Comparison of ENCODE assay signal across 13 cellular contexts in genomic region chr2:64463784-64464183, GRCh38. TPM values are rescaled to one million over a fixed set of nuclear protein-coding genes. Genes with fewer than 3 reads are reported as not detected.
DNase-seq lines count a peak whose midpoint lies in the region; ATAC-seq, FAIRE-seq and TF ChIP-seq lines count a peak whose summit lies in the region.
"Had no signal": no experiment of that assay in that cellular context is flagged by ENCODE, and none has a peak within 500 bp of the region (broad histone marks: within the 10 kb centered on the region; RNA-seq: fewer than 3 reads in every experiment).

No MANE protein-coding gene starts in this region.

- intact Hi-C loops in GM12878 (cut with micrococcal nuclease; ENCODE audit: unreplicated experiment) = no loop called here

- H3K9ac ChIP-seq in GM12878 (ENCODE audit: control insufficient read depth, insufficient read depth, low read length) = no peak overlapping the region

- POLR2A ChIA-PET in A549 (lab: Yijun Ruan, JAX) = no interaction called here
- POLR2A ChIA-PET in GM12878 (lab: Charles Lee) = no interaction called here
- POLR2A ChIA-PET in activated CD4-positive, alpha-beta memory T cell treated with anti-CD3 and anti-CD28 coated beads, Interleukin-2, amount 10 ng/mL, durations not matched to agents 7 days and 5 days (lab: Charles Lee) = no interaction called here

- H3K4me3 Mint-ChIP-seq in activated CD4-positive, alpha-beta memory T cell treated with anti-CD3 and anti-CD28 coated beads, Interleukin-2, amount 10 ng/mL, durations not matched to agents 7 days and 5 days = no peak overlapping the region

- no peaks in the 10 kb centered on the region for H3K4me1 Mint-ChIP-seq in activated CD4-positive, alpha-beta memory T cell treated with anti-CD3 and anti-CD28 coated beads, Interleukin-2, amount 10 ng/mL, durations not matched to agents 7 days and 5 days

- H2AFZ ChIP-seq in GM12878 (ENCODE audit: control insufficient read depth, low read depth, low read length) = no peak overlapping the region

- 87% methylated on average over 1 of the region's 1 CpG for WGBS in A549 (ENCODE audit: missing lambda C conversion rate)
- 95% methylated on average over 1 of the region's 1 CpG for WGBS in GM12878 (ENCODE audit: insufficient coverage, insufficient replicate concordance, low lambda C conversion rate, missing lambda C conversion rate)

- no peaks in the 10 kb centered on the region for H3K9me3 Mint-ChIP-seq in activated CD4-positive, alpha-beta memory T cell treated with anti-CD3 and anti-CD28 coated beads, Interleukin-2, amount 10 ng/mL, durations not matched to agents 7 days and 5 days

- H3K79me2 ChIP-seq in GM12878 (ENCODE audit: control insufficient read depth, insufficient read depth, low read length) = no peaks in the 10 kb centered on the region

- TF ChIP-seq CTCF in A549 (IDR thresholded peaks at IDR 0.05) (no peak), GM12878 (IDR thresholded peaks at IDR 0.05 in 2 of 3, conservative IDR thresholded peaks at IDR 0.05 in 1 of 3; ENCODE audit: control insufficient read depth in 2 of 3, extremely low read depth in 1 of 3, insufficient read depth in 1 of 3, low read depth in 3 of 3, low read length in 3 of 3) (no peak)

- H3K27ac ChIP-seq in A549 = no peak overlapping the region
- H3K27ac ChIP-seq in GM12878 (ENCODE audit: control insufficient read depth, insufficient read depth) = no peak overlapping the region
- H3K27ac ChIP-seq: body of pancreas had no signal

- no peak overlapping the region for H3K4me3 ChIP-seq in A549
- no peak overlapping the region for H3K4me3 ChIP-seq in GM12878
- H3K4me3 ChIP-seq: body of pancreas had no signal

- in situ Hi-C loops in GM12878 (cut with MboI) = no loop called here

- no TSS peak for BruUV-seq in GM12878 (replicated peaks; lab: Mats Ljungman, UMichigan)

- SMC1A ChIA-PET in GM12878 (lab: Charles Lee; ENCODE audit: uncharacterized antibody, unreplicated experiment) = interaction anchor here (1.8 kb wide), 1 partner anchor 26 kb away, joined by 4 read pairs; no protein-coding TSS in a partner anchor

- CTCF ChIA-PET in A549 (lab: Yijun Ruan, JAX) = interaction anchor here (0.6 to 3.0 kb wide), 5 partner anchors 15 to 59 kb away, joined by 3 to 17 read pairs (median 3); no protein-coding TSS in a partner anchor
- CTCF ChIA-PET in GM12878 (lab: Yijun Ruan, JAX) = interaction anchor here (2.9 kb wide), 1 partner anchor 24 kb away, joined by 21 read pairs; no protein-coding TSS in a partner anchor
- CTCF ChIA-PET in activated CD4-positive, alpha-beta memory T cell treated with anti-CD3 and anti-CD28 coated beads, Interleukin-2, amount 10 ng/mL, durations not matched to agents 7 days and 5 days (lab: Charles Lee) = no interaction called here

- no peak overlapping the region for H3K27ac Mint-ChIP-seq in activated CD4-positive, alpha-beta memory T cell treated with anti-CD3 and anti-CD28 coated beads, Interleukin-2, amount 10 ng/mL, durations not matched to agents 7 days and 5 days

- no peaks in the 10 kb centered on the region for H3K36me3 Mint-ChIP-seq in activated CD4-positive, alpha-beta memory T cell treated with anti-CD3 and anti-CD28 coated beads, Interleukin-2, amount 10 ng/mL, durations not matched to agents 7 days and 5 days (ENCODE audit: low read depth)

- H3K27me3 ChIP-seq in GM12878 (replicated peaks in 1 of 2; ENCODE audit: control insufficient read depth in 2 of 2, insufficient read depth in 2 of 2, low read length in 1 of 2) = no peaks in the 10 kb centered on the region
- H3K27me3 ChIP-seq: body of pancreas had no signal

- H3K4me1 ChIP-seq in A549 = no peaks in the 10 kb centered on the region
- H3K4me1 ChIP-seq in GM12878 (ENCODE audit: control insufficient read depth, insufficient read depth, low read length) = no peaks in the 10 kb centered on the region
- H3K4me1 ChIP-seq: body of pancreas had no signal

- H4K20me1 ChIP-seq in GM12878 (ENCODE audit: control insufficient read depth, insufficient read depth) = no peaks in the 10 kb centered on the region

- FAIRE-seq in A549 (lab: Jason Lieb, UNC) = no peak
- FAIRE-seq in GM12878 (lab: Jason Lieb, UNC) = no peak
- no peak for FAIRE-seq in GM12891 (lab: Jason Lieb, UNC)
- FAIRE-seq: GM19239 had no signal

- TF ChIP-seq RAD21 in A549 (conservative IDR thresholded peaks at IDR 0.05 in 1 of 2, IDR thresholded peaks at IDR 0.05 in 1 of 2) = no peak
- TF ChIP-seq RAD21 in GM12878 (IDR thresholded peaks at IDR 0.05; ENCODE audit: insufficient read depth, low read depth, low read length) = no peak

- H3K4me2 ChIP-seq in A549 (no peak overlapping the region), GM12878 (ENCODE audit: control insufficient read depth, insufficient read depth) (no peak overlapping the region)

- TF ChIP-seq POLR2A in A549 (IDR thresholded peaks at IDR 0.05; ENCODE audit: low read length) (no peak), GM12878 (IDR thresholded peaks at IDR 0.05; ENCODE audit: low read depth, low read length) (no peak), GM12891 (IDR thresholded peaks at IDR 0.05; ENCODE audit: low read depth, low read length) (no peak)

- H3K9me3 ChIP-seq in A549 (no peaks in the 10 kb centered on the region), GM12878 (replicated peaks; ENCODE audit: control insufficient read depth, insufficient read depth, low read length) (no peaks in the 10 kb centered on the region)
- H3K9me3 ChIP-seq: body of pancreas had no signal

- no peaks in the 10 kb centered on the region for H3K36me3 ChIP-seq in GM12878 (ENCODE audit: control insufficient read depth in 2 of 2, insufficient read depth in 2 of 2, low read length in 1 of 2)

- H3K27me3 Mint-ChIP-seq in activated CD4-positive, alpha-beta memory T cell treated with anti-CD3 and anti-CD28 coated beads, Interleukin-2, amount 10 ng/mL, durations not matched to agents 7 days and 5 days = peaks cover 2% of the 10 kb centered on the region

- peak; percentile 33 to 53; a peak in 4 of 6 replicates for ATAC-seq in A549
- no peak for ATAC-seq in GM12878
- ATAC-seq: body of pancreas had no signal

- TF ChIP-seq EP300 in A549 (IDR thresholded peaks at IDR 0.05) = no peak
- TF ChIP-seq EP300 in GM12878 (IDR thresholded peaks at IDR 0.05; ENCODE audit: borderline replicate concordance in 1 of 2, control insufficient read depth in 1 of 2, low read depth in 2 of 2, low read length in 2 of 2) = no peak

- RAD21 ChIA-PET in GM12878 (lab: Charles Lee; ENCODE audit: unreplicated experiment) = interaction anchor here (1.0 to 1.2 kb wide), 2 partner anchors 24 to 59 kb away, joined by 3 to 4 read pairs; no protein-coding TSS in a partner anchor

- DNase-seq in A549 (ENCODE audit: low read depth in 1 of 2, low spot score in 1 of 2) (no peak), HT1080 (ENCODE audit: low read depth) (peak; percentile 52), GM12878 (ENCODE audit: low read depth, low spot score) (no peak), iris pigment epithelial cell (ENCODE audit: low read depth) (peak; percentile 91), GM12891 (ENCODE audit: insufficient read length, low spot score) (no peak), SHP77 (lab: John Stamatoyannopoulos, UW) (no peak), NCI-H2081 treated with DMSO at 0.1 percent for 48 hours (lab: John Stamatoyannopoulos, UW) (no peak)
- DNase-seq in activated CD4-positive, alpha-beta memory T cell treated with anti-CD3 and anti-CD28 coated beads, Interleukin-2, amount 10 ng/mL, durations not matched to agents 7 days and 5 days = no peak
- DNase-seq: activated CD4-positive, alpha-beta T cell treated with anti-CD3 and anti-CD28 coated beads for 48 hours; body of pancreas; DMS 273 treated with DMSO at 0.1 percent for 48 hours; T-helper 2 cell had no signal

TF ChIP-seq in GM12878, 131 proteins besides CTCF, POLR2A, EP300 and RAD21 (continues in another document):
- TF ChIP-seq BCL11A (IDR thresholded peaks at IDR 0.05; ENCODE audit: low read depth, low read length) = no peak
- TF ChIP-seq KAT2A (conservative IDR thresholded peaks at IDR 0.05; ENCODE audit: control insufficient read depth, low read depth, low read length) = no peak
- no peak for TF ChIP-seq SMARCA5 (IDR thresholded peaks at IDR 0.05)

TF ChIP-seq in GM12891, 5 proteins besides CTCF, POLR2A, EP300 and RAD21:
- TF ChIP-seq SPI1 (IDR thresholded peaks at IDR 0.05; ENCODE audit: low read depth, low read length) (no peak), POU2F2 (IDR thresholded peaks at IDR 0.05; ENCODE audit: low read depth, low read length) (no peak), POLR2AphosphoS5 (IDR thresholded peaks at IDR 0.05; ENCODE audit: low read depth, low read length) (no peak), TAF1 (IDR thresholded peaks at IDR 0.05; ENCODE audit: low read depth, low read length) (no peak), PAX5 (IDR thresholded peaks at IDR 0.05; ENCODE audit: insufficient read depth, low read length, severe bottlenecking) (no peak)

RNA-seq across cellular contexts. Expression of gene LGALSL, which starts 9.8 kb away (rescaled TPM):
- 12.7 and 14.1 TPM in 2 replicates for polyA plus RNA-seq in A549 (2011; rRNA removed)
- polyA plus RNA-seq in A549 (2012; cell fraction: cytosol; rRNA removed) = 11.9 and 12.5 TPM in 2 replicates
- 3.5 and 5.6 TPM in 2 replicates for polyA plus RNA-seq in A549 (2012; cell fraction: nucleus; rRNA removed)
- 10.8 to 11.4 TPM (median 11.0 TPM) in 3 replicates for polyA plus RNA-seq in A549 (2017; fragmentation: RNase III; extraction: RNeasy Plus Mini Kit Qiagen cat#74134 plus additional on column Dnase treatment)
- polyA minus RNA-seq in A549 (2011; rRNA and poly(A)+ RNA removed) = 14.6 and 21.1 TPM in 2 replicates
- 1.7 and 3.0 TPM in 2 replicates for total RNA-seq in HT1080 (2014; rRNA removed; shearing (Covaris generic))
- 3.3 and 9.8 TPM in 2 replicates for polyA plus RNA-seq in HT1080 (2015; cell fraction: cytosol; rRNA removed)
- polyA plus RNA-seq in HT1080 (2015; cell fraction: nucleus; rRNA removed) = 1.0 and 2.3 TPM in 2 replicates
- total RNA-seq in GM12878 (2013; cell fraction: nucleolus; rRNA removed) = 1.5 TPM in 2 replicates
- total RNA-seq in GM12878 (2014; rRNA removed) = 3.3 and 3.5 TPM in 2 replicates
- 5.9 and 6.4 TPM in 2 replicates for total RNA-seq in GM12878 (2014; rRNA removed; fragmentation: Illumina TruSeq; extraction: Trizol)
- total RNA-seq in GM12878 (2021) = 7.8 and 10.4 TPM in 2 replicates
- polyA plus RNA-seq in GM12878 (2011; ENCODE audit: low read depth) = 4.6 TPM
- 9.1 and 9.6 TPM in 2 replicates for polyA plus RNA-seq in GM12878 (2011; rRNA removed)
- polyA plus RNA-seq in GM12878 (2011; cell fraction: cytosol; rRNA removed) = 7.5 and 10.3 TPM in 2 replicates
- polyA plus RNA-seq in GM12878 (2011; cell fraction: nucleus; rRNA removed) = 3.6 and 4.8 TPM in 2 replicates
- 2.7 and 3.9 TPM in 2 replicates for polyA plus RNA-seq in GM12878 (2012)
- polyA plus RNA-seq in GM12878 (2014; fragmentation: Illumina TruSeq; extraction: Trizol) = 4.9 and 8.7 TPM in 2 replicates
- 1 to 10 TPM; 3.8 to 4.5 TPM for polyA plus RNA-seq in GM12878 (2014; fragmentation: Nextera tagmentation; extraction: Ambion mirVana)
- polyA plus RNA-seq in GM12878 (2014; rRNA removed) = 4.7 and 8.5 TPM in 2 replicates
- polyA plus RNA-seq in GM12878 (2016; fragmentation: Nextera tagmentation; extraction: Ambion mirVana) = 1 to 10 TPM; 4.9 to 6.3 TPM
- polyA minus RNA-seq in GM12878 (2011; rRNA and poly(A)+ RNA removed) = 8.8 and 10.7 TPM in 2 replicates
- 2.5 and 3.2 TPM in 2 replicates for polyA minus RNA-seq in GM12878 (2011; cell fraction: cytosol; rRNA and poly(A)+ RNA removed)
- 0.96 and 1.2 TPM in 2 replicates for polyA minus RNA-seq in GM12878 (2011; cell fraction: nucleus; rRNA and poly(A)+ RNA removed)
- polyA plus RNA-seq in GM12891 (2012; ENCODE audit: low read depth, missing spikeins) = 5.8 TPM
- total RNA-seq in activated CD4-positive, alpha-beta memory T cell treated with anti-CD3 and anti-CD28 coated beads, Interleukin-2, amount 10 ng/mL, durations not matched to agents 7 days and 5 days = 1 to 10 TPM; 2.1 to 2.6 TPM

Comparison
In these comparisons a context has a peak if more than half of its experiments do, and no peak if none do; other contexts are left out.
1. DNase-seq: peak in HT1080 (single experiment) and iris pigment epithelial cell (single experiment); none in A549 (0 of 2), GM12878 (single experiment), GM12891 (single experiment), SHP77 (0 of 2), NCI-H2081 treated with DMSO at 0.1 percent for 48 hours (single experiment) and activated CD4-positive, alpha-beta memory T cell treated with anti-CD3 and anti-CD28 coated beads, Interleukin-2, amount 10 ng/mL, durations not matched to agents 7 days and 5 days (single experiment).